In genomic region chr9:93064392-93065124, GRCh38 we compare ENCODE assay signal across 1 cellular context.
TF ChIP-seq lines count a peak whose summit lies in the region.

No MANE protein-coding gene starts in this region.

TF ChIP-seq in GM12878, 131 proteins besides CTCF, POLR2A, EP300 and RAD21 (continued from another document and continues in another):
- TF ChIP-seq CEBPZ (IDR thresholded peaks at IDR 0.05; ENCODE audit: low read depth, low read length) (no peak; the same call in 1 of the 2 replicates), EZH2 (IDR thresholded peaks at IDR 0.05; ENCODE audit: borderline replicate concordance, control insufficient read depth, low read depth, low read length) (no peak), EED (IDR thresholded peaks at IDR 0.05; ENCODE audit: low read depth) (no peak; the same call in 1 of the 2 replicates), NBN (IDR thresholded peaks at IDR 0.05) (peak; percentile 96), ATF3 (IDR thresholded peaks at IDR 0.05; ENCODE audit: borderline replicate concordance, extremely low read depth, low read depth, low read length) (no peak), SIX5 (IDR thresholded peaks at IDR 0.05; ENCODE audit: low read depth, low read length, severe bottlenecking) (no peak), MYC (IDR thresholded peaks at IDR 0.05; ENCODE audit: insufficient read depth, insufficient read length, insufficient replicate concordance, low read length, severe bottlenecking) (no peak), SREBF1 (IDR thresholded peaks at IDR 0.05; ENCODE audit: low read length) (no peak), RB1 (IDR thresholded peaks at IDR 0.05; ENCODE audit: borderline replicate concordance) (no peak; the same call in 1 of the 2 replicates), FOS (IDR thresholded peaks at IDR 0.05; ENCODE audit: borderline replicate concordance, extremely low read depth, insufficient read length) (no peak), NFYA (IDR thresholded peaks at IDR 0.05; ENCODE audit: borderline replicate concordance, low read depth, low read length) (no peak), SRF (IDR thresholded peaks at IDR 0.05; ENCODE audit: low read depth in 2 of 2, low read length in 2 of 2) (peak; percentile 76 to 99), MLLT1 (IDR thresholded peaks at IDR 0.05) (peak; percentile 100), ZBTB33 (IDR thresholded peaks at IDR 0.05) (no peak), PBX3 (IDR thresholded peaks at IDR 0.05; ENCODE audit: insufficient replicate concordance, low read depth, low read length) (peak; percentile 84), HDAC2 (IDR thresholded peaks at IDR 0.05) (no peak), RAD51 (IDR thresholded peaks at IDR 0.05) (peak; percentile 77), BRCA1 (IDR thresholded peaks at IDR 0.05; ENCODE audit: low read depth, low read length) (no peak), PKNOX1 (IDR thresholded peaks at IDR 0.05) (peak; percentile 96), KDM1A (IDR thresholded peaks at IDR 0.05; ENCODE audit: borderline replicate concordance) (no peak), WRNIP1 (IDR thresholded peaks at IDR 0.05; ENCODE audit: borderline replicate concordance, low read depth, low read length) (no peak)
- TF ChIP-seq, protein P1, sequence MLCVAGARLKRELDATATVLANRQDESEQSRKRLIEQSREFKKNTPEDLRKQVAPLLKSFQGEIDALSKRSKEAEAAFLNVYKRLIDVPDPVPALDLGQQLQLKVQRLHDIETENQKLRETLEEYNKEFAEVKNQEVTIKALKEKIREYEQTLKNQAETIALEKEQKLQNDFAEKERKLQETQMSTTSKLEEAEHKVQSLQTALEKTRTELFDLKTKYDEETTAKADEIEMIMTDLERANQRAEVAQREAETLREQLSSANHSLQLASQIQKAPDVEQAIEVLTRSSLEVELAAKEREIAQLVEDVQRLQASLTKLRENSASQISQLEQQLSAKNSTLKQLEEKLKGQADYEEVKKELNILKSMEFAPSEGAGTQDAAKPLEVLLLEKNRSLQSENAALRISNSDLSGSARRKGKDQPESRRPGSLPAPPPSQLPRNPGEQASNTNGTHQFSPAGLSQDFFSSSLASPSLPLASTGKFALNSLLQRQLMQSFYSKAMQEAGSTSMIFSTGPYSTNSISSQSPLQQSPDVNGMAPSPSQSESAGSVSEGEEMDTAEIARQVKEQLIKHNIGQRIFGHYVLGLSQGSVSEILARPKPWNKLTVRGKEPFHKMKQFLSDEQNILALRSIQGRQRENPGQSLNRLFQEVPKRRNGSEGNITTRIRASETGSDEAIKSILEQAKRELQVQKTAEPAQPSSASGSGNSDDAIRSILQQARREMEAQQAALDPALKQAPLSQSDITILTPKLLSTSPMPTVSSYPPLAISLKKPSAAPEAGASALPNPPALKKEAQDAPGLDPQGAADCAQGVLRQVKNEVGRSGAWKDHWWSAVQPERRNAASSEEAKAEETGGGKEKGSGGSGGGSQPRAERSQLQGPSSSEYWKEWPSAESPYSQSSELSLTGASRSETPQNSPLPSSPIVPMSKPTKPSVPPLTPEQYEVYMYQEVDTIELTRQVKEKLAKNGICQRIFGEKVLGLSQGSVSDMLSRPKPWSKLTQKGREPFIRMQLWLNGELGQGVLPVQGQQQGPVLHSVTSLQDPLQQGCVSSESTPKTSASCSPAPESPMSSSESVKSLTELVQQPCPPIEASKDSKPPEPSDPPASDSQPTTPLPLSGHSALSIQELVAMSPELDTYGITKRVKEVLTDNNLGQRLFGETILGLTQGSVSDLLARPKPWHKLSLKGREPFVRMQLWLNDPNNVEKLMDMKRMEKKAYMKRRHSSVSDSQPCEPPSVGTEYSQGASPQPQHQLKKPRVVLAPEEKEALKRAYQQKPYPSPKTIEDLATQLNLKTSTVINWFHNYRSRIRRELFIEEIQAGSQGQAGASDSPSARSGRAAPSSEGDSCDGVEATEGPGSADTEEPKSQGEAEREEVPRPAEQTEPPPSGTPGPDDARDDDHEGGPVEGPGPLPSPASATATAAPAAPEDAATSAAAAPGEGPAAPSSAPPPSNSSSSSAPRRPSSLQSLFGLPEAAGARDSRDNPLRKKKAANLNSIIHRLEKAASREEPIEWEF (IDR thresholded peaks at IDR 0.05; ENCODE audit: insufficient replicate concordance, low read depth, low read length), result peak; percentile 94
- TF ChIP-seq, protein P2, sequence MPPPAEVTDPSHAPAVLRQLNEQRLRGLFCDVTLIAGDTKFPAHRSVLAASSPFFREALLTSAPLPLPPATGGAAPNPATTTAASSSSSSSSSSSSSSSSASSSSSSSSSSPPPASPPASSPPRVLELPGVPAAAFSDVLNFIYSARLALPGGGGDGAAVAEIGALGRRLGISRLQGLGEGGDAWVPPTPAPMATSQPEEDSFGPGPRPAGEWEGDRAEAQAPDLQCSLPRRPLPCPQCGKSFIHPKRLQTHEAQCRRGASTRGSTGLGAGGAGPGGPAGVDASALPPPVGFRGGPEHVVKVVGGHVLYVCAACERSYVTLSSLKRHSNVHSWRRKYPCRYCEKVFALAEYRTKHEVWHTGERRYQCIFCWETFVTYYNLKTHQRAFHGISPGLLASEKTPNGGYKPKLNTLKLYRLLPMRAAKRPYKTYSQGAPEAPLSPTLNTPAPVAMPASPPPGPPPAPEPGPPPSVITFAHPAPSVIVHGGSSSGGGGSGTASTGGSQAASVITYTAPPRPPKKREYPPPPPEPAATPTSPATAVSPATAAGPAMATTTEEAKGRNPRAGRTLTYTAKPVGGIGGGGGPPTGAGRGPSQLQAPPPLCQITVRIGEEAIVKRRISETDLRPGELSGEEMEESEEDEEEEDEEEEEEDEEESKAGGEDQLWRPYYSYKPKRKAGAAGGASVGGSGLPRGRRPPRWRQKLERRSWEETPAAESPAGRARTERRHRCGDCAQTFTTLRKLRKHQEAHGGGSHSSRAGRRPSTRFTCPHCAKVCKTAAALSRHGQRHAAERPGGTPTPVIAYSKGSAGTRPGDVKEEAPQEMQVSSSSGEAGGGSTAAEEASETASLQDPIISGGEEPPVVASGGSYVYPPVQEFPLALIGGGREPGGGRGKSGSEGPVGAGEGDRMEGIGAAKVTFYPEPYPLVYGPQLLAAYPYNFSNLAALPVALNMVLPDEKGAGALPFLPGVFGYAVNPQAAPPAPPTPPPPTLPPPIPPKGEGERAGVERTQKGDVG (CRISPR knock-in tag; IDR thresholded peaks at IDR 0.05), result no peak
- TF ChIP-seq, protein P3, sequence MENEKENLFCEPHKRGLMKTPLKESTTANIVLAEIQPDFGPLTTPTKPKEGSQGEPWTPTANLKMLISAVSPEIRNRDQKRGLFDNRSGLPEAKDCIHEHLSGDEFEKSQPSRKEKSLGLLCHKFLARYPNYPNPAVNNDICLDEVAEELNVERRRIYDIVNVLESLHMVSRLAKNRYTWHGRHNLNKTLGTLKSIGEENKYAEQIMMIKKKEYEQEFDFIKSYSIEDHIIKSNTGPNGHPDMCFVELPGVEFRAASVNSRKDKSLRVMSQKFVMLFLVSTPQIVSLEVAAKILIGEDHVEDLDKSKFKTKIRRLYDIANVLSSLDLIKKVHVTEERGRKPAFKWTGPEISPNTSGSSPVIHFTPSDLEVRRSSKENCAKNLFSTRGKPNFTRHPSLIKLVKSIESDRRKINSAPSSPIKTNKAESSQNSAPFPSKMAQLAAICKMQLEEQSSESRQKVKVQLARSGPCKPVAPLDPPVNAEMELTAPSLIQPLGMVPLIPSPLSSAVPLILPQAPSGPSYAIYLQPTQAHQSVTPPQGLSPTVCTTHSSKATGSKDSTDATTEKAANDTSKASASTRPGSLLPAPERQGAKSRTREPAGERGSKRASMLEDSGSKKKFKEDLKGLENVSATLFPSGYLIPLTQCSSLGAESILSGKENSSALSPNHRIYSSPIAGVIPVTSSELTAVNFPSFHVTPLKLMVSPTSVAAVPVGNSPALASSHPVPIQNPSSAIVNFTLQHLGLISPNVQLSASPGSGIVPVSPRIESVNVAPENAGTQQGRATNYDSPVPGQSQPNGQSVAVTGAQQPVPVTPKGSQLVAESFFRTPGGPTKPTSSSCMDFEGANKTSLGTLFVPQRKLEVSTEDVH (IDR thresholded peaks at IDR 0.05; ENCODE audit: low read depth, partially characterized antibody), result peak; percentile 47
- TF ChIP-seq, protein P4, sequence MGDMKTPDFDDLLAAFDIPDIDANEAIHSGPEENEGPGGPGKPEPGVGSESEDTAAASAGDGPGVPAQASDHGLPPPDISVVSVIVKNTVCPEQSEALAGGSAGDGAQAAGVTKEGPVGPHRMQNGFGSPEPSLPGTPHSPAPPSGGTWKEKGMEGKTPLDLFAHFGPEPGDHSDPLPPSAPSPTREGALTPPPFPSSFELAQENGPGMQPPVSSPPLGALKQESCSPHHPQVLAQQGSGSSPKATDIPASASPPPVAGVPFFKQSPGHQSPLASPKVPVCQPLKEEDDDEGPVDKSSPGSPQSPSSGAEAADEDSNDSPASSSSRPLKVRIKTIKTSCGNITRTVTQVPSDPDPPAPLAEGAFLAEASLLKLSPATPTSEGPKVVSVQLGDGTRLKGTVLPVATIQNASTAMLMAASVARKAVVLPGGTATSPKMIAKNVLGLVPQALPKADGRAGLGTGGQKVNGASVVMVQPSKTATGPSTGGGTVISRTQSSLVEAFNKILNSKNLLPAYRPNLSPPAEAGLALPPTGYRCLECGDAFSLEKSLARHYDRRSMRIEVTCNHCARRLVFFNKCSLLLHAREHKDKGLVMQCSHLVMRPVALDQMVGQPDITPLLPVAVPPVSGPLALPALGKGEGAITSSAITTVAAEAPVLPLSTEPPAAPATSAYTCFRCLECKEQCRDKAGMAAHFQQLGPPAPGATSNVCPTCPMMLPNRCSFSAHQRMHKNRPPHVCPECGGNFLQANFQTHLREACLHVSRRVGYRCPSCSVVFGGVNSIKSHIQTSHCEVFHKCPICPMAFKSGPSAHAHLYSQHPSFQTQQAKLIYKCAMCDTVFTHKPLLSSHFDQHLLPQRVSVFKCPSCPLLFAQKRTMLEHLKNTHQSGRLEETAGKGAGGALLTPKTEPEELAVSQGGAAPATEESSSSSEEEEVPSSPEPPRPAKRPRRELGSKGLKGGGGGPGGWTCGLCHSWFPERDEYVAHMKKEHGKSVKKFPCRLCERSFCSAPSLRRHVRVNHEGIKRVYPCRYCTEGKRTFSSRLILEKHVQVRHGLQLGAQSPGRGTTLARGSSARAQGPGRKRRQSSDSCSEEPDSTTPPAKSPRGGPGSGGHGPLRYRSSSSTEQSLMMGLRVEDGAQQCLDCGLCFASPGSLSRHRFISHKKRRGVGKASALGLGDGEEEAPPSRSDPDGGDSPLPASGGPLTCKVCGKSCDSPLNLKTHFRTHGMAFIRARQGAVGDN (IDR thresholded peaks at IDR 0.05), result peak; percentile 98
